Comparison of ENCODE assay signal across 1 cellular context in genomic region chr1:153670859-153671622, GRCh38.
TF ChIP-seq lines count a peak whose summit lies in the region.

Gene ILF2, minus strand, starts transcription at chr1:153670993. Its CDS starts 71 bp downstream, at chr1:153670922.

TF ChIP-seq in GM12878, 131 proteins besides CTCF, POLR2A, EP300 and RAD21 (continued from another document):
- TF ChIP-seq ZBED1 (IDR thresholded peaks at IDR 0.05; ENCODE audit: borderline replicate concordance) = peak; percentile 54; the same call in 1 of the 2 replicates
- TF ChIP-seq PAX5 (IDR thresholded peaks at IDR 0.05; ENCODE audit: borderline replicate concordance, low read depth, low read length) = 0 out of 2 replicates have a peak, but pooled peaks have one; percentile 6
- TF ChIP-seq SP1 (IDR thresholded peaks at IDR 0.05; ENCODE audit: low read depth, low read length) = peak; percentile 95
- no peak for TF ChIP-seq BRCA1 (IDR thresholded peaks at IDR 0.05; ENCODE audit: low read depth, low read length)
- peak; percentile 93 for TF ChIP-seq TAF1 (IDR thresholded peaks at IDR 0.05; ENCODE audit: borderline replicate concordance, low read depth, low read length)
- TF ChIP-seq SUPT20H (IDR thresholded peaks at IDR 0.05; ENCODE audit: borderline replicate concordance, control insufficient read depth, low read depth, low read length) = no peak
- peak; percentile 77 for TF ChIP-seq HDAC6 (IDR thresholded peaks at IDR 0.05; ENCODE audit: unreplicated experiment)
- TF ChIP-seq SMC3 (IDR thresholded peaks at IDR 0.05; ENCODE audit: borderline replicate concordance, low read length) = no peak
- no peak for TF ChIP-seq HDGF (IDR thresholded peaks at IDR 0.05)
- TF ChIP-seq PML (IDR thresholded peaks at IDR 0.05; ENCODE audit: low read length) = peak; percentile 94
